Comparison of ENCODE assay signal across 1 cellular context in the genomic region with DNA sequence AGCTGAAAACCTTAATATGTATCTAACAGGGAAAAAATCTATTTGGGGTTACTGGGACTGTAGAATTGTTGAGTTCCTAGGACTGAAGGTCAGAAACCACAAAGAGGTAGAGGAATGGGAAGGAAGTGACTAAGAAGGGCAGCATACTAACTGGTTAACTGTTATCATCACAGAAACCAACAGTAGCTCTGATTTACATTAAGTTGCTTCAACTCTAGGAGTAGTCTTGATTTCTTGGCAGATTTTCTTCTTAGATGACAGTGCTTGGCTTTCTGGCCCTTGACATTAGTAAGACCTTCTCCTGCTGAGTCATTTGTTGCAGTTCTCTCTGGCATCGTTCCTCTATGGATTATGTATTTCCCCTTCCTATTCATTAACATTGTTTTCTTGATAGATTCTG.
TF ChIP-seq lines count a peak whose summit lies in the region.

No MANE protein-coding gene starts in this region.

TF ChIP-seq in K562, 482 proteins besides CTCF, POLR2A, EP300 and RAD21 (continued from another document):
- TF ChIP-seq, protein P1, sequence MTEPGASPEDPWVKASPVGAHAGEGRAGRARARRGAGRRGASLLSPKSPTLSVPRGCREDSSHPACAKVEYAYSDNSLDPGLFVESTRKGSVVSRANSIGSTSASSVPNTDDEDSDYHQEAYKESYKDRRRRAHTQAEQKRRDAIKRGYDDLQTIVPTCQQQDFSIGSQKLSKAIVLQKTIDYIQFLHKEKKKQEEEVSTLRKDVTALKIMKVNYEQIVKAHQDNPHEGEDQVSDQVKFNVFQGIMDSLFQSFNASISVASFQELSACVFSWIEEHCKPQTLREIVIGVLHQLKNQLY (CRISPR knock-in tag; conservative IDR thresholded peaks at IDR 0.05): no peak
- TF ChIP-seq, protein P2, sequence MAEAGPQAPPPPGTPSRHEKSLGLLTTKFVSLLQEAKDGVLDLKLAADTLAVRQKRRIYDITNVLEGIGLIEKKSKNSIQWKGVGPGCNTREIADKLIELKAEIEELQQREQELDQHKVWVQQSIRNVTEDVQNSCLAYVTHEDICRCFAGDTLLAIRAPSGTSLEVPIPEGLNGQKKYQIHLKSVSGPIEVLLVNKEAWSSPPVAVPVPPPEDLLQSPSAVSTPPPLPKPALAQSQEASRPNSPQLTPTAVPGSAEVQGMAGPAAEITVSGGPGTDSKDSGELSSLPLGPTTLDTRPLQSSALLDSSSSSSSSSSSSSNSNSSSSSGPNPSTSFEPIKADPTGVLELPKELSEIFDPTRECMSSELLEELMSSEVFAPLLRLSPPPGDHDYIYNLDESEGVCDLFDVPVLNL (CRISPR knock-in tag; IDR thresholded peaks at IDR 0.05; ENCODE audit: low read depth): no peak
- TF ChIP-seq ZNF197 (CRISPR knock-in tag; IDR thresholded peaks at IDR 0.05; ENCODE audit: low read depth) (no peak), KLF10 (CRISPR knock-in tag; IDR thresholded peaks at IDR 0.05) (no peak), LCOR (CRISPR knock-in tag; IDR thresholded peaks at IDR 0.05) (no peak), NR2C1 (IDR thresholded peaks at IDR 0.05) (no peak), NR2C1 (tag; IDR thresholded peaks at IDR 0.05) (no peak; the same call in 1 of the 2 replicates), CEBPG (CRISPR knock-in tag; IDR thresholded peaks at IDR 0.05) (no peak), CEBPG (tag; conservative IDR thresholded peaks at IDR 0.05 in 1 of 2, IDR thresholded peaks at IDR 0.05 in 1 of 2) (0 out of 4 replicates have a peak, but pooled peaks of 1 of the 2 experiments have one; percentile 38), ZNF408 (CRISPR knock-in tag; IDR thresholded peaks at IDR 0.05; ENCODE audit: low read depth) (no peak), CREB1 (IDR thresholded peaks at IDR 0.05) (no peak), CREB1 (CRISPR knock-in tag; IDR thresholded peaks at IDR 0.05) (no peak)
TF ChIP-seq in K562: peak in this region for 27.
